Comparison of ENCODE assay signal across 3 cellular contexts in the genomic region with DNA sequence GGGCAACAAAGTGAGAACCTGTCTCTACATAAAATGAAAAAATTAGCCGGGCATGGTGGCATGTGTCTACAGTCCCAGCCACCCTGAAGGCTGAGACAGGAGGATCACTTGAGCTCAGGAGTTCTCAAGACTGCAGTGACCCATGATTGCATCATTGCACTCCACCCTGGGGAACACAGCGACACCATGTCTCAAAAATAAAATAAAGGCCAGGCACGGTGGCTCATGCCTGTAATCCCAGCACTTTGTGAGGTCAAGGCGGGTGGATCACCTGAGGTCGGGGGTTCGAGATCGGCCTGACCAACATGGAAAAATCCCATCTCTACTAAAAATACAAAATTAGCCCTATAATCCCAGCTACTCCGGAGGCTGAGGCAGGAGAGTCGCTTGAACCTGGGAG.
TF ChIP-seq lines count a peak whose summit lies in the region.

No MANE protein-coding gene starts in this region.

TF ChIP-seq in HepG2, 621 proteins besides CTCF, POLR2A, EP300 and RAD21:
- no peak for TF ChIP-seq CENPBD1 (CRISPR knock-in tag; IDR thresholded peaks at IDR 0.05; ENCODE audit: borderline replicate concordance, low read depth)
- TF ChIP-seq ATF7 (IDR thresholded peaks at IDR 0.05) = 0 out of 2 replicates have a peak, but pooled peaks have one; percentile 2
- TF ChIP-seq ATF7 (CRISPR knock-in tag; IDR thresholded peaks at IDR 0.05) = no peak

TF ChIP-seq in HEK293, 187 proteins besides CTCF, POLR2A, EP300 and RAD21:
- TF ChIP-seq, protein P1, sequence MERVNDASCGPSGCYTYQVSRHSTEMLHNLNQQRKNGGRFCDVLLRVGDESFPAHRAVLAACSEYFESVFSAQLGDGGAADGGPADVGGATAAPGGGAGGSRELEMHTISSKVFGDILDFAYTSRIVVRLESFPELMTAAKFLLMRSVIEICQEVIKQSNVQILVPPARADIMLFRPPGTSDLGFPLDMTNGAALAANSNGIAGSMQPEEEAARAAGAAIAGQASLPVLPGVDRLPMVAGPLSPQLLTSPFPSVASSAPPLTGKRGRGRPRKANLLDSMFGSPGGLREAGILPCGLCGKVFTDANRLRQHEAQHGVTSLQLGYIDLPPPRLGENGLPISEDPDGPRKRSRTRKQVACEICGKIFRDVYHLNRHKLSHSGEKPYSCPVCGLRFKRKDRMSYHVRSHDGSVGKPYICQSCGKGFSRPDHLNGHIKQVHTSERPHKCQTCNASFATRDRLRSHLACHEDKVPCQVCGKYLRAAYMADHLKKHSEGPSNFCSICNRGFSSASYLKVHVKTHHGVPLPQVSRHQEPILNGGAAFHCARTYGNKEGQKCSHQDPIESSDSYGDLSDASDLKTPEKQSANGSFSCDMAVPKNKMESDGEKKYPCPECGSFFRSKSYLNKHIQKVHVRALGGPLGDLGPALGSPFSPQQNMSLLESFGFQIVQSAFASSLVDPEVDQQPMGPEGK (tag by site-specific recombination; IDR thresholded peaks at IDR 0.05) = 0 out of 2 replicates have a peak, but pooled peaks have one; percentile 31
- TF ChIP-seq, protein P2, sequence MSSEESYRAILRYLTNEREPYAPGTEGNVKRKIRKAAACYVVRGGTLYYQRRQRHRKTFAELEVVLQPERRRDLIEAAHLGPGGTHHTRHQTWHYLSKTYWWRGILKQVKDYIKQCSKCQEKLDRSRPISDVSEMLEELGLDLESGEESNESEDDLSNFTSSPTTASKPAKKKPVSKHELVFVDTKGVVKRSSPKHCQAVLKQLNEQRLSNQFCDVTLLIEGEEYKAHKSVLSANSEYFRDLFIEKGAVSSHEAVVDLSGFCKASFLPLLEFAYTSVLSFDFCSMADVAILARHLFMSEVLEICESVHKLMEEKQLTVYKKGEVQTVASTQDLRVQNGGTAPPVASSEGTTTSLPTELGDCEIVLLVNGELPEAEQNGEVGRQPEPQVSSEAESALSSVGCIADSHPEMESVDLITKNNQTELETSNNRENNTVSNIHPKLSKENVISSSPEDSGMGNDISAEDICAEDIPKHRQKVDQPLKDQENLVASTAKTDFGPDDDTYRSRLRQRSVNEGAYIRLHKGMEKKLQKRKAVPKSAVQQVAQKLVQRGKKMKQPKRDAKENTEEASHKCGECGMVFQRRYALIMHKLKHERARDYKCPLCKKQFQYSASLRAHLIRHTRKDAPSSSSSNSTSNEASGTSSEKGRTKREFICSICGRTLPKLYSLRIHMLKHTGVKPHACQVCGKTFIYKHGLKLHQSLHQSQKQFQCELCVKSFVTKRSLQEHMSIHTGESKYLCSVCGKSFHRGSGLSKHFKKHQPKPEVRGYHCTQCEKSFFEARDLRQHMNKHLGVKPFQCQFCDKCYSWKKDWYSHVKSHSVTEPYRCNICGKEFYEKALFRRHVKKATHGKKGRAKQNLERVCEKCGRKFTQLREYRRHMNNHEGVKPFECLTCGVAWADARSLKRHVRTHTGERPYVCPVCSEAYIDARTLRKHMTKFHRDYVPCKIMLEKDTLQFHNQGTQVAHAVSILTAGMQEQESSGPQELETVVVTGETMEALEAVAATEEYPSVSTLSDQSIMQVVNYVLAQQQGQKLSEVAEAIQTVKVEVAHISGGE (tag by site-specific recombination; conservative IDR thresholded peaks at IDR 0.05; ENCODE audit: low read depth) = no peak
- TF ChIP-seq ZNF394 (tag by site-specific recombination; IDR thresholded peaks at IDR 0.05; ENCODE audit: borderline replicate concordance) (0 out of 2 replicates have a peak, but pooled peaks have one; percentile 15), ZNF157 (tag by site-specific recombination; IDR thresholded peaks at IDR 0.05) (no peak)
TF ChIP-seq in HEK293: peak in this region for 2.

TF ChIP-seq in K562, 482 proteins besides CTCF, POLR2A, EP300 and RAD21 (continues in another document):
- TF ChIP-seq, protein P3, sequence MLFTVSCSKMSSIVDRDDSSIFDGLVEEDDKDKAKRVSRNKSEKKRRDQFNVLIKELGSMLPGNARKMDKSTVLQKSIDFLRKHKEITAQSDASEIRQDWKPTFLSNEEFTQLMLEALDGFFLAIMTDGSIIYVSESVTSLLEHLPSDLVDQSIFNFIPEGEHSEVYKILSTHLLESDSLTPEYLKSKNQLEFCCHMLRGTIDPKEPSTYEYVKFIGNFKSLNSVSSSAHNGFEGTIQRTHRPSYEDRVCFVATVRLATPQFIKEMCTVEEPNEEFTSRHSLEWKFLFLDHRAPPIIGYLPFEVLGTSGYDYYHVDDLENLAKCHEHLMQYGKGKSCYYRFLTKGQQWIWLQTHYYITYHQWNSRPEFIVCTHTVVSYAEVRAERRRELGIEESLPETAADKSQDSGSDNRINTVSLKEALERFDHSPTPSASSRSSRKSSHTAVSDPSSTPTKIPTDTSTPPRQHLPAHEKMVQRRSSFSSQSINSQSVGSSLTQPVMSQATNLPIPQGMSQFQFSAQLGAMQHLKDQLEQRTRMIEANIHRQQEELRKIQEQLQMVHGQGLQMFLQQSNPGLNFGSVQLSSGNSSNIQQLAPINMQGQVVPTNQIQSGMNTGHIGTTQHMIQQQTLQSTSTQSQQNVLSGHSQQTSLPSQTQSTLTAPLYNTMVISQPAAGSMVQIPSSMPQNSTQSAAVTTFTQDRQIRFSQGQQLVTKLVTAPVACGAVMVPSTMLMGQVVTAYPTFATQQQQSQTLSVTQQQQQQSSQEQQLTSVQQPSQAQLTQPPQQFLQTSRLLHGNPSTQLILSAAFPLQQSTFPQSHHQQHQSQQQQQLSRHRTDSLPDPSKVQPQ (CRISPR knock-in tag; IDR thresholded peaks at IDR 0.05; ENCODE audit: borderline replicate concordance) = no peak
- TF ChIP-seq L3MBTL2 (IDR thresholded peaks at IDR 0.05) (peak; percentile 20; the same call in 1 of the 2 replicates), ZSCAN32 (CRISPR knock-in tag; IDR thresholded peaks at IDR 0.05) (0 out of 2 replicates have a peak, but pooled peaks have one; percentile 55), ATF3 (IDR thresholded peaks at IDR 0.05) (peak; percentile 95), ATF3 (CRISPR knock-in tag; conservative IDR thresholded peaks at IDR 0.05) (no peak), DMBX1 (CRISPR knock-in tag; IDR thresholded peaks at IDR 0.05; ENCODE audit: borderline replicate concordance) (peak; percentile 83; the same call in 1 of the 2 replicates), CEBPB (tag; IDR thresholded peaks at IDR 0.05) (peak; percentile 82), HDAC6 (IDR thresholded peaks at IDR 0.05; ENCODE audit: low read depth, low read length) (no peak), MECOM (CRISPR knock-in tag; IDR thresholded peaks at IDR 0.05) (0 out of 2 replicates have a peak, but pooled peaks have one; percentile 26), HIVEP1 (CRISPR knock-in tag; IDR thresholded peaks at IDR 0.05) (no peak), RNF2 (IDR thresholded peaks at IDR 0.05) (no peak), DPF2 (IDR thresholded peaks at IDR 0.05) (no peak), ATF7 (IDR thresholded peaks at IDR 0.05) (peak; percentile 84), SMAD4 (CRISPR knock-in tag; conservative IDR thresholded peaks at IDR 0.05) (peak; percentile 83; the same call in 1 of the 2 replicates), POLR2H (tag; IDR thresholded peaks at IDR 0.05; ENCODE audit: low read depth) (peak; percentile 86; the same call in 1 of the 2 replicates), NR2C2 (CRISPR knock-in tag; IDR thresholded peaks at IDR 0.05) (no peak), NR2C2 (tag; IDR thresholded peaks at IDR 0.05) (peak; percentile 24; the same call in 1 of the 2 replicates), ZNF584 (CRISPR knock-in tag; IDR thresholded peaks at IDR 0.05; ENCODE audit: low read depth) (no peak), NR2C1 (IDR thresholded peaks at IDR 0.05) (no peak), NR2C1 (tag; IDR thresholded peaks at IDR 0.05) (peak; percentile 61; the same call in 1 of the 2 replicates), CEBPG (CRISPR knock-in tag; IDR thresholded peaks at IDR 0.05) (peak; percentile 92), CEBPG (tag; conservative IDR thresholded peaks at IDR 0.05 in 1 of 2, IDR thresholded peaks at IDR 0.05 in 1 of 2) (peak; percentile 58 to 91), BDP1 (IDR thresholded peaks at IDR 0.05; ENCODE audit: insufficient read depth, insufficient read length) (no peak), MYBL2 (IDR thresholded peaks at IDR 0.05; ENCODE audit: low read depth) (no peak), MYBL2 (CRISPR knock-in tag; IDR thresholded peaks at IDR 0.05; ENCODE audit: borderline replicate concordance) (no peak), PTTG1 (tag; IDR thresholded peaks at IDR 0.05; ENCODE audit: low read depth) (0 out of 2 replicates have a peak, but pooled peaks have one; percentile 8), PYGO2 (tag; IDR thresholded peaks at IDR 0.05) (no peak), ZNF175 (CRISPR knock-in tag; IDR thresholded peaks at IDR 0.05; ENCODE audit: low read depth) (0 out of 2 replicates have a peak, but pooled peaks have one; percentile 44), ILK (tag; IDR thresholded peaks at IDR 0.05; ENCODE audit: borderline replicate concordance, low read depth) (no peak), ATF4 (CRISPR knock-in tag; IDR thresholded peaks at IDR 0.05) (peak; percentile 90), ZNF592 (IDR thresholded peaks at IDR 0.05) (0 out of 2 replicates have a peak, but pooled peaks have one; percentile 22), EZH2 (IDR thresholded peaks at IDR 0.05; ENCODE audit: borderline replicate concordance, low read depth, low read length) (no peak), CXXC5 (CRISPR knock-in tag; IDR thresholded peaks at IDR 0.05) (peak; percentile 61), ZNF212 (CRISPR knock-in tag; IDR thresholded peaks at IDR 0.05) (no peak), TRIM24 (IDR thresholded peaks at IDR 0.05) (peak in 1 of 2 experiments; percentile 77; a peak in 1 of 4 replicates)
- TF ChIP-seq, protein P4, sequence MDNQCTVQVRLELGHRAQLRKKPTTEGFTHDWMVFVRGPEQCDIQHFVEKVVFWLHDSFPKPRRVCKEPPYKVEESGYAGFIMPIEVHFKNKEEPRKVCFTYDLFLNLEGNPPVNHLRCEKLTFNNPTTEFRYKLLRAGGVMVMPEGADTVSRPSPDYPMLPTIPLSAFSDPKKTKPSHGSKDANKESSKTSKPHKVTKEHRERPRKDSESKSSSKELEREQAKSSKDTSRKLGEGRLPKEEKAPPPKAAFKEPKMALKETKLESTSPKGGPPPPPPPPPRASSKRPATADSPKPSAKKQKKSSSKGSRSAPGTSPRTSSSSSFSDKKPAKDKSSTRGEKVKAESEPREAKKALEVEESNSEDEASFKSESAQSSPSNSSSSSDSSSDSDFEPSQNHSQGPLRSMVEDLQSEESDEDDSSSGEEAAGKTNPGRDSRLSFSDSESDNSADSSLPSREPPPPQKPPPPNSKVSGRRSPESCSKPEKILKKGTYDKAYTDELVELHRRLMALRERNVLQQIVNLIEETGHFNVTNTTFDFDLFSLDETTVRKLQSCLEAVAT (IDR thresholded peaks at IDR 0.05) = peak in 1 of 2 experiments; percentile 51; a peak in 1 of 4 replicates
- TF ChIP-seq, protein P5, sequence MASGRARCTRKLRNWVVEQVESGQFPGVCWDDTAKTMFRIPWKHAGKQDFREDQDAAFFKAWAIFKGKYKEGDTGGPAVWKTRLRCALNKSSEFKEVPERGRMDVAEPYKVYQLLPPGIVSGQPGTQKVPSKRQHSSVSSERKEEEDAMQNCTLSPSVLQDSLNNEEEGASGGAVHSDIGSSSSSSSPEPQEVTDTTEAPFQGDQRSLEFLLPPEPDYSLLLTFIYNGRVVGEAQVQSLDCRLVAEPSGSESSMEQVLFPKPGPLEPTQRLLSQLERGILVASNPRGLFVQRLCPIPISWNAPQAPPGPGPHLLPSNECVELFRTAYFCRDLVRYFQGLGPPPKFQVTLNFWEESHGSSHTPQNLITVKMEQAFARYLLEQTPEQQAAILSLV (tag; IDR thresholded peaks at IDR 0.05) = peak; percentile 81
- TF ChIP-seq, protein P6, sequence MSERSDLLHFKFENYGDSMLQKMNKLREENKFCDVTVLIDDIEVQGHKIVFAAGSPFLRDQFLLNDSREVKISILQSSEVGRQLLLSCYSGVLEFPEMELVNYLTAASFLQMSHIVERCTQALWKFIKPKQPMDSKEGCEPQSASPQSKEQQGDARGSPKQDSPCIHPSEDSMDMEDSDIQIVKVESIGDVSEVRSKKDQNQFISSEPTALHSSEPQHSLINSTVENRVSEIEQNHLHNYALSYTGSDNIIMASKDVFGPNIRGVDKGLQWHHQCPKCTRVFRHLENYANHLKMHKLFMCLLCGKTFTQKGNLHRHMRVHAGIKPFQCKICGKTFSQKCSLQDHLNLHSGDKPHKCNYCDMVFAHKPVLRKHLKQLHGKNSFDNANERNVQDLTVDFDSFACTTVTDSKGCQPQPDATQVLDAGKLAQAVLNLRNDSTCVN (CRISPR knock-in tag; IDR thresholded peaks at IDR 0.05) = no peak
